8 cellular contexts compared by ENCODE assay signal in genomic region chr19:49581007-49581508, GRCh38. TPM values are rescaled to one million over a fixed set of nuclear protein-coding genes. Genes with fewer than 3 reads are reported as not detected.
DNase-seq lines count a peak whose midpoint lies in the region; ATAC-seq and TF ChIP-seq lines count a peak whose summit lies in the region.

Gene PRRG2 (plus strand): TSS chr19:49581316. CDS start chr19:49583220, 1,904 bp downstream.

- no peak within 1 kb of the TSS; the same call in 1 of the 2 replicates for H3K27ac ChIP-seq in KMS-11

- no peaks in the 10 kb centered on the region for H3K27me3 Mint-ChIP-seq in central memory CD8-positive, alpha-beta T cell

- peaks cover 11% of the 10 kb centered on the region for H3K36me3 Mint-ChIP-seq in central memory CD8-positive, alpha-beta T cell (ENCODE audit: insufficient read depth)

- H3K4me3 ChIP-seq in AG04449 (ENCODE audit: low read depth, low read length) (peak within 1 kb of the TSS; percentile 84), KMS-11 (IDR thresholded peaks at IDR 0.05; ENCODE audit: insufficient read depth, low read depth, low read length) (peak within 1 kb of the TSS; percentile 67), mucosa of descending colon (peak within 1 kb of the TSS; percentile 52)

- H3K4me1 ChIP-seq in KMS-11 (ENCODE audit: low read depth, poor library complexity, severe bottlenecking) (peaks cover 15% of the 10 kb centered on the region), mucosa of descending colon (ENCODE audit: low read depth) (peaks cover 9% of the 10 kb centered on the region)

- H3K36me3 ChIP-seq in KMS-11 (ENCODE audit: insufficient read depth) (no peaks in the 10 kb centered on the region), mucosa of descending colon (ENCODE audit: low read depth) (no peaks in the 10 kb centered on the region)

- peaks cover 32% of the 10 kb centered on the region for H3K4me1 Mint-ChIP-seq in central memory CD8-positive, alpha-beta T cell

- H3K27me3 ChIP-seq in KMS-11 (ENCODE audit: insufficient read depth, low read depth) = no peaks in the 10 kb centered on the region

- H3K9me3 ChIP-seq in mucosa of descending colon = no peaks in the 10 kb centered on the region

- no peaks in the 10 kb centered on the region for H3K9me3 Mint-ChIP-seq in central memory CD8-positive, alpha-beta T cell

- ATAC-seq in central memory CD8-positive, alpha-beta T cell (replicated peaks; ENCODE audit: extremely low read depth, poor library complexity, severe bottlenecking) = no peak
- ATAC-seq in mucosa of descending colon (peak; percentile 83), GM21381 (IDR thresholded peaks at IDR 0.05; ENCODE audit: unreplicated experiment) (no peak), GM19397 (IDR thresholded peaks at IDR 0.05; ENCODE audit: unreplicated experiment) (no peak)

- peak within 1 kb of the TSS; percentile 76 for H3K4me2 ChIP-seq in KMS-11

- H3K27ac Mint-ChIP-seq in central memory CD8-positive, alpha-beta T cell (ENCODE audit: low read depth) = peak within 1 kb of the TSS; percentile 87

- intact Hi-C loops in mucosa of descending colon (cut with DNase I, micrococcal nuclease) = loop anchor here in 1 of 2 donors (10.0 kb wide), 1 partner anchor 104 kb away; the partner anchor contains the start of gene ADM5

- CTCF ChIA-PET in AG04449 (lab: Yijun Ruan, JAX) = interaction anchor here (1.0 to 4.9 kb wide), 6 partner anchors 10 to 92 kb away, joined by 3 to 124 read pairs (median 10); partner anchors contain the start of gene PRR12

- H3K4me3 Mint-ChIP-seq in central memory CD8-positive, alpha-beta T cell = peak within 1 kb of the TSS; percentile 93

- H4K20me1 ChIP-seq in KMS-11 (ENCODE audit: insufficient read depth) = no peaks in the 10 kb centered on the region; the same call in 1 of the 2 replicates

- POLR2A ChIA-PET in AG04449 (lab: Yijun Ruan, JAX) = interaction anchor here (0.6 to 2.8 kb wide), 17 partner anchors 8 to 314 kb away, joined by 3 to 14 read pairs (median 4); partner anchors contain the start of genes ALDH16A1, AP2A1, PRR12 and RPS11

- no peak for TF ChIP-seq CTCF in AG04449 (IDR thresholded peaks at IDR 0.05; ENCODE audit: insufficient read depth, low read length, missing control alignments)
- no peak for TF ChIP-seq CTCF in KMS-11 (conservative IDR thresholded peaks at IDR 0.05; ENCODE audit: low read depth, low read length)
- no peak for TF ChIP-seq CTCF in mucosa of descending colon (IDR thresholded peaks at IDR 0.05)

- peak within 1 kb of the TSS; percentile 94 for H2AFZ ChIP-seq in KMS-11 (ENCODE audit: low read depth)

- H3K79me2 ChIP-seq in KMS-11 (ENCODE audit: insufficient read depth, low read depth) = peaks cover 38% of the 10 kb centered on the region; the same call in 1 of the 2 replicates

- H3K9ac ChIP-seq in KMS-11 = peak within 1 kb of the TSS; percentile 50; the same call in 1 of the 2 replicates

- no peak for DNase-seq in AG04449 (ENCODE audit: low read depth, low spot score)
- no peak for DNase-seq in central memory CD8-positive, alpha-beta T cell (ENCODE audit: low spot score in 2 of 2)
- DNase-seq in mucosa of descending colon = peak; percentile 72 to 76 (median 72)
- DNase-seq in DMS153 (lab: John Stamatoyannopoulos, UW) = no peak
- DNase-seq in activated CD4-positive, CD25-positive, alpha-beta regulatory T cell (lab: John Stamatoyannopoulos, UW) = no peak

RNA-seq across cellular contexts. Expression of gene PRRG2, which starts in this region (rescaled TPM):
- total RNA-seq in mucosa of descending colon = 10 to 100 TPM in 2 of 3 donors, 1 to 10 TPM in 1; 9.1 to 25.1 (median 18.9) TPM

Comparison
In these comparisons a context has a peak if more than half of its experiments do, and no peak if none do; other contexts are left out.
1. DNase-seq: peak in mucosa of descending colon (3 of 3); none in AG04449 (single experiment), central memory CD8-positive, alpha-beta T cell (0 of 2), DMS153 (single experiment) and activated CD4-positive, CD25-positive, alpha-beta regulatory T cell (0 of 4).
2. Peak in every context shown above with its lines, with median percentiles within 50 percentile points of each other: H3K4me3 ChIP-seq.